In the genomic region with DNA sequence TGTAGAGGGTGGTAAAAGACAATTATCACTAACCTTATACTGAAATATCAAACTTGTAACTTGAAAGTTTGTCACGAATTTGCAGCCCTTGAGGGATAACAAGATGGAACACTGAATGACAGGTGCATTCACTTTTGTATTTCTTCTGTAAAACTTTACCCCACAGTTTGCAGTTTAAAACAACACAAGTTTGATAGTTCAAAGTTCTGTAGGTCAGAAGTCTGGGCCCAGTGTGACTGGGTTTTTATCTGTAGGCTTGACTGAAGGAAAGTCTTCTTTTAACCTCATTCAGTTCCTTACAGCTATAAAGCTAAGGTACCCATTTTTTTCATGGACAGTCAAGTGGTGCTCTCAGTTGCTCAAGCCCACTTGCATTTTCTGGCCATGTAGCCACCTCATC, we compare ENCODE assay signal across 26 cellular contexts.
"Had no signal": no experiment of that assay in that cellular context is flagged by ENCODE, and none has a peak within 500 bp of the region (broad histone marks: within the 10 kb centered on the region; RNA-seq: fewer than 3 reads in every experiment).

No MANE protein-coding gene starts in this region.

- H3K36me3 ChIP-seq: stomach, suprapubic skin, thoracic aorta, thyroid gland, tibial artery, tibial nerve, transverse colon, upper lobe of left lung, upper lobe of right lung, uterus, vagina had no signal

- H3K27ac ChIP-seq: stomach, suprapubic skin, testis, thoracic aorta, thyroid gland, tibial artery, tibial nerve, transverse colon, upper lobe of left lung, upper lobe of right lung, uterus, vagina had no signal

- H3K4me3 ChIP-seq: stomach, suprapubic skin, testis, thoracic aorta, thyroid gland, tibial artery, tibial nerve, transverse colon, upper lobe of left lung, upper lobe of right lung, uterus, vagina had no signal

- H3K9me3 ChIP-seq: stomach, suprapubic skin, testis, thoracic aorta, thyroid gland, tibial artery, tibial nerve, transverse colon, upper lobe of left lung, upper lobe of right lung, uterus, vagina had no signal

- H3K27me3 ChIP-seq: stomach, suprapubic skin, testis, thyroid gland, tibial artery, tibial nerve, transverse colon, upper lobe of left lung, upper lobe of right lung, uterus, vagina had no signal

- H3K4me1 ChIP-seq: stomach, suprapubic skin, testis, thyroid gland, tibial artery, tibial nerve, transverse colon, upper lobe of left lung, upper lobe of right lung, uterus, vagina had no signal

- ATAC-seq: stimulated activated effector memory CD8-positive, alpha-beta T cell treated with anti-CD3 and anti-CD28 coated beads, Interleukin-12 subunit alpha, Interleukin-12 subunit beta, amount 100 ng/mL, for 72 hours; stimulated activated memory B cell treated with anti-CD40 and anti-IgM and Interleukin-4, amounts not matched to agents 10 μg/mL and 1 μg/mL and 100 μg/mL, for 72 hours; stimulated activated naive B cell treated with anti-CD40 and anti-IgM and Interleukin-4, amounts not matched to agents 10 μg/mL and 1 μg/mL and 100 μg/mL, for 72 hours; stimulated activated naive CD8-positive, alpha-beta T cell treated with anti-CD3 and anti-CD28 coated beads, Interleukin-15, amount 100 ng/mL, for 72 hours; stimulated activated naive CD8-positive, alpha-beta T cell treated with anti-CD3 and anti-CD28 coated beads, Interleukin-15, Interleukin-2, amounts not matched to agents 100 U/mL and 50 U/mL, for 24 hours; upper lobe of right lung had no signal

- DNase-seq: stimulated activated CD4-positive, alpha-beta T cell treated with anti-CD3 and anti-CD28 coated beads, Interleukin-2, amount 100 ng/mL, for 48 hours; stimulated activated CD4-positive, alpha-beta T cell treated with anti-CD3 and anti-CD28 coated beads, Interleukin-4, amount 100 ng/mL, for 1 hour; stimulated activated CD4-positive, alpha-beta T cell treated with anti-CD3 and anti-CD28 coated beads, Interleukin-4, amount 100 ng/mL, for 24 hours; stimulated activated CD4-positive, alpha-beta T cell treated with anti-CD3 and anti-CD28 coated beads, Interleukin-4, amount 100 ng/mL, for 4 hours; stimulated activated CD8-positive, alpha-beta memory T cell treated with anti-CD3 and anti-CD28 coated beads, Interleukin-4, amount 100 ng/mL, for 48 hours; stimulated activated naive B cell treated with anti-CD40 and anti-IgM and Interleukin-4, amounts not matched to agents 10 μg/mL and 1 μg/mL and 100 μg/mL, for 72 hours; stimulated activated naive CD4-positive, alpha-beta T cell; stimulated activated naive CD4-positive, alpha-beta T cell treated with Interleukin-2 at 50 U/mL for 16 hours; stimulated activated naive CD8-positive, alpha-beta T cell treated with anti-CD3 and anti-CD28 coated beads, Interleukin-15, amount 100 ng/mL, for 72 hours; stimulated activated naive CD8-positive, alpha-beta T cell treated with anti-CD3 and anti-CD28 coated beads, Interleukin-15, Interleukin-2, amounts not matched to agents 100 U/mL and 50 U/mL, for 24 hours; stomach; substantia nigra; testis; thyroid gland; tibial artery; transverse colon; trophoblast cell; upper lobe of left lung; upper lobe of right lung; uterus had no signal
